In the genomic region with DNA sequence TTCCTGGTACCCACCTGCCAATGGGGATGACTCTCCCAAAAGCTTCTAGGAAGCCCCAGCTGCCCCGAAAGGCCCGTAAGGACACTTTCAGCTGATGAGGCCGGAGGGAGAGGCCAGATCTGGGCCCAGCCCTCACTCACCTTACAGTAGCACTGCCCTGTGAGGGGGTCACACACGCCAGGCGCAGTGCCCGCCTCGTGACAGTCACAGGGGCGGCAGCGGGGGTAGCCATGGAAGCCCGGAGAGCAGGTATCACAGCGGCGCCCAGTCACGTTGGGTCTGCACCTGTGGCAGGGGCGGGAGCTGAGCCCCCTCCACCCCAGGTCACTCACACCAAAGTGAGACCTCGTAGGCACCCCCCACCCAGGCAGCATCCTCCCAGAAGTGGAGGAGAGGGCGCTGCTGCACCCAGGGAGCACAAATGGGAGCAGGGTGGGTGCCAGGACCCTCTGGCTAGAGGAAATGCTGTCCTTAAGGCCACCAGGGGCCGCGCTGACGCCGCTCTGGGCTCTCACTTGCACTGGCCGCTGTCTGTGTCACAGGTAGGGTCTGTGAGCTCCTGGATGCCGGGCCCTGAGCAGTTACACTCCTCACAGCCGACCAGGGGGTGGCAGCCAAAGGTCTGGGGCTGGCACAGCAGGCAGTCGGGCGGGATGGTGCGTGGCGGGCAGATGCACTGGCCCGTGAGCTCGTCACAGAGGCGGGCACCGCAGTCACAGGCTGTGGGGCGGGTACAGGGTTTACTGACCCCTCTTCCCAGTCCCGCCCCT, we compare ENCODE assay signal across 18 cellular contexts. TPM values are rescaled to one million over a fixed set of nuclear protein-coding genes. Genes with fewer than 3 reads are reported as not detected.
DNase-seq lines count a peak whose midpoint lies in the region; ATAC-seq and TF ChIP-seq lines count a peak whose summit lies in the region.
"Had no signal": no experiment of that assay in that cellular context is flagged by ENCODE, and none has a peak within 500 bp of the region (broad histone marks: within the 10 kb centered on the region; RNA-seq: fewer than 3 reads in every experiment).

No MANE protein-coding gene starts in this region.

- no peak overlapping the region for H3K4me3 ChIP-seq in BLaER1
- no peak overlapping the region for H3K4me3 ChIP-seq in OCI-LY1 (ENCODE audit: low read depth, low read length, poor library complexity, severe bottlenecking)
- H3K4me3 ChIP-seq in endodermal cell (ENCODE audit: low read length): no peak overlapping the region
- H3K4me3 ChIP-seq in Peyer's patch: no peak overlapping the region
- H3K4me3 ChIP-seq: PC-9, SJCRH30 had no signal

- H2AFZ ChIP-seq in OCI-LY1 (ENCODE audit: low read length): no peak overlapping the region
- H2AFZ ChIP-seq: PC-9 had no signal

- peak overlapping the region; percentile 17; the same call in 1 of the 2 replicates for H3K4me2 ChIP-seq in BLaER1
- no peak overlapping the region for H3K4me2 ChIP-seq in OCI-LY1 (ENCODE audit: low read length)
- H3K4me2 ChIP-seq: PC-9 had no signal

- H3K4me1 ChIP-seq in BLaER1 (peaks cover 9% of the 10 kb centered on the region), OCI-LY1 (ENCODE audit: insufficient read depth, low read length, severe bottlenecking) (peaks cover 6% of the 10 kb centered on the region), endodermal cell (ENCODE audit: control insufficient read depth, insufficient read depth, low read length) (no peaks in the 10 kb centered on the region), Peyer's patch (no peaks in the 10 kb centered on the region)
- H3K4me1 ChIP-seq: SJCRH30 had no signal

- H3K4me3 Mint-ChIP-seq in Calu3 (ENCODE audit: low read depth, unreplicated experiment) (no peak overlapping the region), endodermal cell (no peak overlapping the region)
- H3K4me3 Mint-ChIP-seq: CD4-positive, alpha-beta T cell had no signal

- intact Hi-C loops in Calu3 (cut with micrococcal nuclease; ENCODE audit: unreplicated experiment): no loop called here

- no peaks in the 10 kb centered on the region for H3F3A ChIP-seq in OCI-LY1 (ENCODE audit: insufficient read depth, low read length)

- peaks cover 20% of the 10 kb centered on the region; the same call in 1 of the 2 replicates for H4K20me1 ChIP-seq in BLaER1
- no peaks in the 10 kb centered on the region for H4K20me1 ChIP-seq in OCI-LY1 (ENCODE audit: insufficient read depth, low read length)

- H3K9ac ChIP-seq in BLaER1 (no peak overlapping the region), OCI-LY1 (ENCODE audit: low read length) (no peak overlapping the region), endodermal cell (ENCODE audit: extremely low read depth, low read length, poor library complexity, severe bottlenecking) (no peak overlapping the region)

- CTCF ChIA-PET in Calu3 (lab: Charles Lee): interaction anchor here (0.6 to 2.9 kb wide), 3 partner anchors 40 to 660 kb away, joined by 3 to 14 read pairs (median 3); no protein-coding TSS in a partner anchor

- no peak for ATAC-seq in GM19467 (IDR thresholded peaks at IDR 0.05; ENCODE audit: unreplicated experiment)

- H3K27me3 ChIP-seq in BLaER1 (no peaks in the 10 kb centered on the region), OCI-LY1 (ENCODE audit: insufficient read depth, low read length) (0 out of 2 replicates have a peak, but pooled peaks cover 6% of the 10 kb centered on the region), endodermal cell (ENCODE audit: control insufficient read depth, insufficient read depth, low read length, poor library complexity, severe bottlenecking) (no peaks in the 10 kb centered on the region), Peyer's patch (no peaks in the 10 kb centered on the region)
- H3K27me3 ChIP-seq: SJCRH30 had no signal

- H3K36me3 ChIP-seq in BLaER1 (peaks cover 92% of the 10 kb centered on the region), OCI-LY1 (ENCODE audit: insufficient read depth, low read length) (no peaks in the 10 kb centered on the region; the same call in 1 of the 2 replicates), endodermal cell (ENCODE audit: control insufficient read depth, insufficient read depth, low read length) (peaks cover 57% of the 10 kb centered on the region), Peyer's patch (peaks cover 0 to 52% (median 0%) of the 10 kb centered on the region in 3 donors)

- H3K36me3 Mint-ChIP-seq in Calu3 (ENCODE audit: insufficient read depth, unreplicated experiment) (peaks cover 100% of the 10 kb centered on the region), endodermal cell (ENCODE audit: low read depth) (peaks cover 57% of the 10 kb centered on the region)

- H3K27ac ChIP-seq in BLaER1 (0 out of 2 replicates have a peak overlapping the region, but pooled peaks have one; percentile 13), OCI-LY1 (ENCODE audit: low read depth, low read length, poor library complexity, severe bottlenecking) (no peak overlapping the region), endodermal cell (ENCODE audit: low read depth, low read length) (no peak overlapping the region), Peyer's patch (no peak overlapping the region)
- H3K27ac ChIP-seq: PC-9, SJCRH30 had no signal

- WGBS in endodermal cell (ENCODE audit: insufficient coverage in 1 of 2, insufficient read length in 1 of 2), 2 experiments: 88 to 92% methylated on average over 16 to 33 of the region's 33 CpGs

- no peaks in the 10 kb centered on the region for H3K9me2 ChIP-seq in OCI-LY1 (ENCODE audit: low read depth, low read length)

- no peaks in the 10 kb centered on the region for H3K79me2 ChIP-seq in OCI-LY1 (ENCODE audit: insufficient read depth, low read length)

- no peak for TF ChIP-seq POLR2A in Peyer's patch (IDR thresholded peaks at IDR 0.05)

- H3K27me3 Mint-ChIP-seq in Calu3 (ENCODE audit: unreplicated experiment) (no peaks in the 10 kb centered on the region), endodermal cell (ENCODE audit: insufficient read depth) (no peaks in the 10 kb centered on the region)
- H3K27me3 Mint-ChIP-seq: CD4-positive, alpha-beta T cell had no signal

- no peaks in the 10 kb centered on the region for H3K9me3 Mint-ChIP-seq in Calu3 (ENCODE audit: low read depth, unreplicated experiment)
- peaks cover 3% of the 10 kb centered on the region for H3K9me3 Mint-ChIP-seq in endodermal cell
- H3K9me3 Mint-ChIP-seq: CD4-positive, alpha-beta T cell had no signal

- no TSS peak for BruUV-seq in Calu3 (replicated peaks; lab: Mats Ljungman, UMichigan)

- TF ChIP-seq CTCF in Calu3 (IDR thresholded peaks at IDR 0.05; ENCODE audit: unreplicated experiment) (no peak), OCI-LY1 (IDR thresholded peaks at IDR 0.05; ENCODE audit: low read length) (peak; percentile 38), endodermal cell (conservative IDR thresholded peaks at IDR 0.05) (peak; percentile 11), Peyer's patch (IDR thresholded peaks at IDR 0.05) (no peak)

- no peak for DNase-seq in Calu3
- no peak for DNase-seq in endodermal cell
- DNase-seq in Peyer's patch: no peak
- DNase-seq in activated CD8-positive, alpha-beta memory T cell treated with anti-CD3 and anti-CD28 coated beads, Interleukin-2, amount 50 U/mL, for 4 hours: no peak
- DNase-seq: CD4-positive, alpha-beta T cell; COR-L47; DMS153; KG1; NCI-H1092 treated with DMSO at 0.1 percent for 48 hours; NCI-H1436 treated with DMSO at 0.1 percent for 48 hours; NCI-H1930; NCI-H774; PC-9; SJCRH30; T-helper 1 cell had no signal

- H3K27ac Mint-ChIP-seq in Calu3 (ENCODE audit: unreplicated experiment) (peak overlapping the region; percentile 30), endodermal cell (no peak overlapping the region)
- H3K27ac Mint-ChIP-seq: CD4-positive, alpha-beta T cell had no signal

- no peaks in the 10 kb centered on the region for H3K4me1 Mint-ChIP-seq in Calu3 (ENCODE audit: low read depth, unreplicated experiment)
- no peaks in the 10 kb centered on the region for H3K4me1 Mint-ChIP-seq in endodermal cell

- H3K9me3 ChIP-seq in BLaER1 (no peaks in the 10 kb centered on the region), OCI-LY1 (ENCODE audit: low read length) (0 out of 2 replicates have a peak, but pooled peaks cover 4% of the 10 kb centered on the region), endodermal cell (ENCODE audit: control insufficient read depth, low read length) (no peaks in the 10 kb centered on the region), Peyer's patch (no peaks in the 10 kb centered on the region)
- H3K9me3 ChIP-seq: SJCRH30 had no signal

RNA-seq across cellular contexts. Expression of a gene that starts 25.1 kb away (rescaled TPM):
- total RNA-seq in Calu3 (2022) (222 and 227 TPM in 2 replicates), endodermal cell (100 to 1,000 TPM; 105 to 106 TPM), Peyer's patch (100 to 1,000 TPM in 2 of 4 donors, 10 to 100 TPM in 2; 90.8 to 136 (median 99.7) TPM)
- 77.9 TPM for polyA plus RNA-seq in endodermal cell (2013, experiment 1 of 2)
- 81.6 TPM for polyA plus RNA-seq in endodermal cell (2013, experiment 2 of 2)

RNA-seq across cellular contexts. Expression of a gene that starts 39.2 kb away (rescaled TPM):
- total RNA-seq in Calu3 (2022): 740 and 763 TPM in 2 replicates
- total RNA-seq in endodermal cell: 100 to 1,000 TPM; 315 to 369 TPM
- polyA plus RNA-seq in endodermal cell (2013, experiment 1 of 2): 95.9 TPM
- 89.1 TPM for polyA plus RNA-seq in endodermal cell (2013, experiment 2 of 2)
- 100 to 1,000 TPM in 2 of 4 donors, 10 to 100 TPM in 2; 31.2 to 328 (median 87.3) TPM for total RNA-seq in Peyer's patch

RNA-seq across cellular contexts. Expression of a gene that starts 59.0 kb away (rescaled TPM):
- 1,920 and 1,936 TPM in 2 replicates for total RNA-seq in Calu3 (2022)
- 1,000 to 10,000 TPM; 1,288 to 1,382 TPM for total RNA-seq in endodermal cell
- polyA plus RNA-seq in endodermal cell (2013, experiment 1 of 2): 1,213 TPM
- 1,212 TPM for polyA plus RNA-seq in endodermal cell (2013, experiment 2 of 2)
- total RNA-seq in Peyer's patch: 100 to 1,000 TPM; 507 to 769 (median 622) TPM

Comparison
In these comparisons a context has a peak if more than half of its experiments do, and no peak if none do; other contexts are left out.
1. CTCF ChIP-seq: peak in OCI-LY1 (single experiment) and endodermal cell (single experiment); none in Calu3 (single experiment) and Peyer's patch (0 of 6).